8 cellular contexts compared by ENCODE assay signal in the genomic region with DNA sequence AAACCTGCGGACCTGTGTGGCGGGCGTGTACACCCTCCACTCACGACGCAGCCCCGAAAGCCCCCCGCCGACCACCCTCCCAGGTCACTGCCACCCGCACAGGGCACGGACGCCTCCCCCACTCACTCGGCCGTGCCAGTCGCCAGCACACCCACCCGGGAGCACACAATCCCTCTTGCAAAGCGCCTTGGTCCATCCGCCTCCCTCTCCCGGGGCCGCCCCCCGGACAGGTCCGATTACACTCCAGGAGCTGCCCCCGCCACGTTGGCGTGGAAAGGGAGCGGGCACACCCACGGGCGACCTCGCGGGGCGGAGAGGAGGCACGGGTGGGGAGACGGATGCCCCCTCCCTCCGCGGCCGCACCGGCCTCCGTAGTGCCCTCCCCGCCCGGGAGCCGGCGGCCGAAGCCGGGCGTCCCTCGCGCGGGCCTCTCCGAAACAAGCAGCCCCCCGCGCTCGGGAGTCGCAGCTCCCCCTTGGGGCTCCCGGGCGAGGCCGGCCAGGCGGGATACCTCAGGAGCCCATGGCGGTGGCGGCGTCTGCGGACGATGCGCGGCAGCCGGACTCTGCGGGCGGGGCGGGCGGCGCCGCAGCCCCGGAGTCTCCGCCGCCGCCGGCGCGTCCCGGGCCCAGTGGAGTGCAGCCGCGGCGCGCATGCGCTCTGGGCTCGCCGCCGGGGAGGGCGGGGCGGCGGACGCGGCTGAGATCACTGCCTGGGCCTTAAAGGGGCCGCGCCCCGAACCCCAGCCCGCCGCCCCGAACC.
DNase-seq lines count a peak whose midpoint lies in the region; ATAC-seq lines count a peak whose summit lies in the region.

A gene (minus strand): TSS at position 638 of the 762 bp plus-strand sequence. CDS start 25,049 bp downstream, outside the sequence.

- H3K4me1 ChIP-seq in effector memory CD4-positive, alpha-beta T cell (ENCODE audit: control insufficient read depth, insufficient read depth, low read length, poor library complexity, severe bottlenecking), result peaks cover 14% of the 10 kb centered on the region

- peak; percentile 89 for ATAC-seq in HG02798 (IDR thresholded peaks at IDR 0.05; ENCODE audit: poor library complexity, unreplicated experiment)

- H3K4me3 ChIP-seq in effector memory CD4-positive, alpha-beta T cell (ENCODE audit: insufficient read depth, low read depth, low read length, poor library complexity, severe bottlenecking), result peak within 1 kb of the TSS; percentile 96

- H3K36me3 ChIP-seq in effector memory CD4-positive, alpha-beta T cell (ENCODE audit: control insufficient read depth, insufficient read depth, low read length), result no peaks in the 10 kb centered on the region

- no peaks in the 10 kb centered on the region for H3K27me3 ChIP-seq in effector memory CD4-positive, alpha-beta T cell (replicated peaks; ENCODE audit: control insufficient read depth, insufficient read depth, low read length, poor library complexity, severe bottlenecking)

- H3K9me3 ChIP-seq in effector memory CD4-positive, alpha-beta T cell (ENCODE audit: control insufficient read depth, low read length), result no peaks in the 10 kb centered on the region

- DNase-seq in DMS 273 (lab: John Stamatoyannopoulos, UW; ENCODE audit: unreplicated experiment) (peak; percentile 84), DMS 273 treated with DMSO at 0.1 percent for 48 hours (lab: John Stamatoyannopoulos, UW) (no peak), NCI-H748 (lab: John Stamatoyannopoulos, UW; ENCODE audit: unreplicated experiment) (peak; percentile 59), medulla oblongata (ENCODE audit: extremely low spot score) (peak; percentile 87)
- DNase-seq in activated CD8-positive, alpha-beta memory T cell treated with anti-CD3 and anti-CD28 coated beads for 24 hours, result peak; percentile 92
- DNase-seq in effector memory CD4-positive, alpha-beta T cell, result peak; percentile 73 to 76 (median 76)
- peak; percentile 66 to 73 (median 71) for DNase-seq in stimulated activated CD4-positive, alpha-beta T cell treated with anti-CD3 and anti-CD28 coated beads, TNF-alpha, amount 100 ng/mL, for 4 hours (ENCODE audit: low read depth in 3 of 3)

- peak within 1 kb of the TSS; percentile 77 for H3K27ac ChIP-seq in effector memory CD4-positive, alpha-beta T cell (ENCODE audit: insufficient read depth, low read length, poor library complexity, severe bottlenecking)
